2 cellular contexts compared by ENCODE assay signal in the genomic region with DNA sequence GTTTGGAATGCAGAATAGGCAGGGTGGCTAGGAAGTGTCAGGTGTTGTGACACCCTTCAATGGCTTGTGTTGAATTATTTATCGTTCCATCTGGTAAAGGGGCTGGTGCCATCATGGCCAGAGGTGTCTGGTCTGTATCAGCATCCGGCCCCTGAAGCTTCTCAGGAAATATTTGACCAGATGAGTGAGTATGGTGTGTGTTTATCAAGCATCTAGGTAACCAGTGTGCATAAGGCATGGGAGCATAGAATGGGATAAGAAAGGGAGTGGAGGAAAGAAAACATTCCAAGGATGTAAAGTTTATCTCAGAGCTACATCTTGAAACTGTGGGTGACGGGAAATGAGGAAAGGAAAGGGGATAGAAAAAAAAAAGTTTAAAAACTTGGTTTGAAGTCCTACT.
TF ChIP-seq lines count a peak whose summit lies in the region.

No MANE protein-coding gene starts in this region.

TF ChIP-seq in WTC11, 78 proteins besides CTCF, POLR2A, EP300 and RAD21 (continued from another document):
- no peak for TF ChIP-seq STAT6 (CRISPR knock-in tag; conservative IDR thresholded peaks at IDR 0.05; ENCODE audit: low read depth)
TF ChIP-seq in WTC11: peak in this region for 0.

TF ChIP-seq in endothelial cell of umbilical vein, 7 proteins besides CTCF, POLR2A, EP300 and RAD21 (continued from another document):
- TF ChIP-seq FOS (IDR thresholded peaks at IDR 0.05; ENCODE audit: borderline replicate concordance, insufficient read depth, low read length) = no peak
